ENCODE assay signal across 18 cellular contexts in the genomic region with DNA sequence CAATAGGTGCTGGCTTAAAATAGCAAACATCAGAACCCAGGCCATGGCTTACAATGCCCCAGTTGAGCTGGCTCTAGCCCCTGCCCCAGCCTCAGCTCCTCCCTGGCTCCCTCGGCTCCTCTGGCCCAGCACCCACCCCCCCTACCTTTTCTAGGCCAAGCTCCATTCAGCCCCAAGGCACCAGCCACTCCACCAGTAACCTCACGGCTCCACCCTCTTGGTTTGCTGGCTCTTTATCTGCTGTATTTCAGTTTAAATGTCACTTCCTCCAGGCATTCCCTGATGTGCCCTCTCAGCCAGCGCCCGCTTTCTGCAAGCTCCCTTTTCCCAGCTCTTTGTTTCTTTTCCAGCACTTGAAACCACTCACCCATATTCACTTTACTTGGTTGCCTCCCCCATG. TPM values are rescaled to one million over a fixed set of nuclear protein-coding genes. Genes with fewer than 3 reads are reported as not detected.
DNase-seq lines count a peak whose midpoint lies in the region; ATAC-seq and TF ChIP-seq lines count a peak whose summit lies in the region.
"Had no signal": no experiment of that assay in that cellular context is flagged by ENCODE, and none has a peak within 500 bp of the region (broad histone marks: within the 10 kb centered on the region; RNA-seq: fewer than 3 reads in every experiment).

No MANE protein-coding gene starts in this region.

- POLR2A ChIA-PET in RWPE1 (lab: Yijun Ruan, JAX; ENCODE audit: low non-redundant PET), result no interaction called here

- H3K9me3 ChIP-seq in osteoblast (ENCODE audit: low read depth, low read length), result no peaks in the 10 kb centered on the region
- H3K9me3 ChIP-seq: pancreas, spleen had no signal

- H3K4me2 ChIP-seq in osteoblast (ENCODE audit: insufficient read depth, low read length), result no peak overlapping the region
- H3K4me2 ChIP-seq: KMS-11 had no signal

- ATAC-seq in foreskin keratinocyte (peak; percentile 55), GM21381 (IDR thresholded peaks at IDR 0.05; ENCODE audit: unreplicated experiment) (no peak)
- ATAC-seq: pancreas; stimulated activated naive B cell treated with anti-CD40 and anti-IgM and Interleukin-4, amounts not matched to agents 10 μg/mL and 1 μg/mL and 100 μg/mL, for 72 hours had no signal

- H3K4me3 ChIP-seq in osteoblast (ENCODE audit: insufficient read depth, low read length), result no peak overlapping the region
- H3K4me3 ChIP-seq: pancreas, spleen had no signal

- H3K27me3 ChIP-seq in foreskin keratinocyte, result no peaks in the 10 kb centered on the region
- no peaks in the 10 kb centered on the region for H3K27me3 ChIP-seq in osteoblast (ENCODE audit: insufficient read depth, low read length)
- H3K27me3 ChIP-seq: pancreas, spleen had no signal

- CTCF ChIA-PET in RWPE1 (lab: Yijun Ruan, JAX), result interaction anchor here (0.5 to 2.5 kb wide), 3 partner anchors 15 to 338 kb away, joined by 3 to 13 read pairs (median 4); no protein-coding TSS in a partner anchor

- H2AFZ ChIP-seq in osteoblast (ENCODE audit: low read length), result peak overlapping the region; percentile 58

- H3K36me3 ChIP-seq in osteoblast (ENCODE audit: insufficient read depth, low read length), result no peaks in the 10 kb centered on the region
- H3K36me3 ChIP-seq: pancreas, spleen had no signal

- no peak for TF ChIP-seq CTCF in RWPE1 (conservative IDR thresholded peaks at IDR 0.05; ENCODE audit: low read depth)
- no peak for TF ChIP-seq CTCF in foreskin keratinocyte (conservative IDR thresholded peaks at IDR 0.05)
- no peak for TF ChIP-seq CTCF in osteoblast (IDR thresholded peaks at IDR 0.05; ENCODE audit: extremely low read depth, low read depth, low read length)

- no peaks in the 10 kb centered on the region for H4K20me1 ChIP-seq in osteoblast (ENCODE audit: insufficient read depth, low read length)

- DNase-seq in ELF-1 (ENCODE audit: low read depth, low spot score) (peak; percentile 79), RWPE1 (ENCODE audit: low spot score) (no peak), foreskin keratinocyte (no peak), osteoblast (ENCODE audit: insufficient read length, low spot score, missing footprints) (no peak), AML-193 (lab: John Stamatoyannopoulos, UW) (no peak)
- no peak for DNase-seq in activated CD4-positive, alpha-beta T cell treated with anti-CD3 and anti-CD28 coated beads for 48 hours
- DNase-seq in activated effector memory CD4-positive, alpha-beta T cell treated with Interleukin-2 at 50 U/mL for 16 hours, result no peak
- DNase-seq: amygdala; GDM1; kidney; NCI-H1105 treated with DMSO at 0.1 percent for 48 hours; pancreas; spleen; stimulated activated naive B cell treated with anti-CD40 and anti-IgM and Interleukin-4, amounts not matched to agents 10 μg/mL and 1 μg/mL and 100 μg/mL, for 72 hours had no signal

- peak overlapping the region; percentile 7; the same call in 1 of the 2 replicates for H3K27ac ChIP-seq in RWPE1
- no peak overlapping the region for H3K27ac ChIP-seq in foreskin keratinocyte
- H3K27ac ChIP-seq in osteoblast (ENCODE audit: low read depth, low read length), result no peak overlapping the region
- H3K27ac ChIP-seq: epithelial cell of prostate, KMS-11, pancreas, VCaP had no signal

- H3K4me1 ChIP-seq in foreskin keratinocyte (peaks cover 6% of the 10 kb centered on the region), osteoblast (ENCODE audit: insufficient read depth, low read length) (no peaks in the 10 kb centered on the region)
- H3K4me1 ChIP-seq: pancreas had no signal

- no peaks in the 10 kb centered on the region for H3K79me2 ChIP-seq in osteoblast (ENCODE audit: insufficient read depth, low read length)

RNA-seq across cellular contexts. Expression of a gene that starts 10.6 kb away (rescaled TPM):
- total RNA-seq in foreskin keratinocyte (0.25 and 0.37 TPM in 2 replicates), osteoblast (under 0.01 TPM in 1 of 2 replicates, not detected in the other)
- polyA plus RNA-seq in foreskin keratinocyte, result 0.34 and 0.41 TPM in 2 replicates

RNA-seq across cellular contexts. Expression of a gene that starts 40.0 kb away (rescaled TPM):
- total RNA-seq in foreskin keratinocyte (2.6 and 3.2 TPM in 2 replicates), osteoblast (3.6 and 5.6 TPM in 2 replicates)
- polyA plus RNA-seq in foreskin keratinocyte, result 1.1 and 1.7 TPM in 2 replicates

RNA-seq across cellular contexts. Expression of a gene that starts 47.5 kb away (rescaled TPM):
- total RNA-seq in foreskin keratinocyte (3.1 and 3.5 TPM in 2 replicates), osteoblast (0.88 and 1.1 TPM in 2 replicates)
- 2.5 TPM in 2 replicates for polyA plus RNA-seq in foreskin keratinocyte

RNA-seq across cellular contexts. Expression of a gene that starts 59.1 kb away (rescaled TPM):
- total RNA-seq in foreskin keratinocyte (33.9 and 36.7 TPM in 2 replicates), osteoblast (54.5 and 75.6 TPM in 2 replicates)
- 26.4 and 26.6 TPM in 2 replicates for polyA plus RNA-seq in foreskin keratinocyte
